ENCODE assay signal across 8 cellular contexts in genomic region chr4:147683172-147683571, GRCh38. TPM values are rescaled to one million over a fixed set of nuclear protein-coding genes. Genes with fewer than 3 reads are reported as not detected.
DNase-seq lines count a peak whose midpoint lies in the region; ATAC-seq and TF ChIP-seq lines count a peak whose summit lies in the region.

No MANE protein-coding gene starts in this region.

- CTCF ChIA-PET in AG04449 (lab: Yijun Ruan, JAX) = interaction anchor here (0.7 to 4.7 kb wide), 5 partner anchors 14 to 183 kb away, joined by 3 to 77 read pairs (median 5); partner anchors contain the start of gene ARHGAP10

- H3K36me3 ChIP-seq in left lung = peaks cover 0 to 16% of the 10 kb centered on the region in 2 donors
- H3K36me3 ChIP-seq in stomach smooth muscle (ENCODE audit: control insufficient read depth in 2 of 2, insufficient read depth in 2 of 2, low read length in 2 of 2) = peaks cover 3 to 8% of the 10 kb centered on the region in 2 donors

- intact Hi-C loops in left lung (cut with DNase I) = no loop called here

- peak overlapping the region; percentile 56 to 96 for H3K9ac ChIP-seq in stomach smooth muscle (ENCODE audit: low read length in 2 of 2)

- DNase-seq in AG04449 (ENCODE audit: low read depth, low spot score) (no peak), GM13977 (ENCODE audit: low spot score) (peak; percentile 45), RPMI7951 (ENCODE audit: low read depth) (peak; percentile 13), choroid plexus epithelial cell (ENCODE audit: low read depth) (peak; percentile 52), left lung (peak in 1 of 2 donors; percentile 38), GM19240 (ENCODE audit: insufficient read length, low spot score) (no peak), globus pallidus (ENCODE audit: low spot score) (no peak)

- H3K4me1 ChIP-seq in left lung (peaks cover 7 to 17% of the 10 kb centered on the region in 2 donors), stomach smooth muscle (ENCODE audit: control insufficient read depth, insufficient read depth, low read length) (peaks cover 7% of the 10 kb centered on the region)

- H3K27me3 ChIP-seq in left lung = no peaks in the 10 kb centered on the region
- H3K27me3 ChIP-seq in stomach smooth muscle (ENCODE audit: control insufficient read depth in 1 of 2, insufficient read depth in 2 of 2, low read length in 2 of 2) = no peaks in the 10 kb centered on the region

- in situ Hi-C loops in GM13977 (cut with MboI; ENCODE audit: low pct_unique_long_range_greater_than_20kb, low sequenced_read_pairs, unreplicated experiment) = no loop called here

- H3K27ac ChIP-seq in left lung = peak overlapping the region; percentile 86 to 89
- peak overlapping the region; percentile 87 for H3K27ac ChIP-seq in stomach smooth muscle (ENCODE audit: low read length)

- H3K4me3 ChIP-seq in AG04449 (ENCODE audit: low read depth, low read length) (peak overlapping the region; percentile 88), choroid plexus epithelial cell (ENCODE audit: low read depth, low read length) (peak overlapping the region; percentile 99), left lung (peak overlapping the region; percentile 41 to 65), stomach smooth muscle (ENCODE audit: low read length in 2 of 2) (peak overlapping the region; percentile 79 to 94)

- TF ChIP-seq CTCF in AG04449 (IDR thresholded peaks at IDR 0.05; ENCODE audit: insufficient read depth, low read length, missing control alignments) (no peak), GM13977 (IDR thresholded peaks at IDR 0.05; ENCODE audit: extremely low read depth, insufficient read depth, missing control alignments) (no peak), choroid plexus epithelial cell (conservative IDR thresholded peaks at IDR 0.05; ENCODE audit: low read depth, low read length) (no peak), left lung (IDR thresholded peaks at IDR 0.05) (no peak)

- POLR2A ChIA-PET in AG04449 (lab: Yijun Ruan, JAX) = interaction anchor here (0.6 to 1.7 kb wide), 3 partner anchors 49 to 153 kb away, joined by 4 to 12 read pairs (median 4); partner anchors contain the start of gene TMEM184C

- H3K9me3 ChIP-seq in left lung (no peaks in the 10 kb centered on the region), stomach smooth muscle (ENCODE audit: control insufficient read depth in 2 of 2, low read length in 2 of 2) (no peaks in the 10 kb centered on the region)

- peak; percentile 72 for ATAC-seq in left lung

RNA-seq across cellular contexts. Expression of gene PRMT9, which starts 0.8 kb away (rescaled TPM):
- total RNA-seq in RPMI7951 (2014; rRNA removed; shearing (Covaris generic)) = 6.0 and 6.5 TPM in 2 replicates
- 1 to 10 TPM; 7.4 to 8.9 TPM for total RNA-seq in left lung

RNA-seq across cellular contexts. Expression of gene ARHGAP10, which starts 48.7 kb away (rescaled TPM):
- 16.1 and 16.9 TPM in 2 replicates for total RNA-seq in RPMI7951 (2014; rRNA removed; shearing (Covaris generic))
- total RNA-seq in left lung = 10 to 100 TPM; 22.0 to 25.4 TPM

Comparison
In these comparisons a context has a peak if more than half of its experiments do, and no peak if none do; other contexts are left out.
1. DNase-seq: peak in GM13977 (single experiment), RPMI7951 (single experiment) and choroid plexus epithelial cell (single experiment); none in AG04449 (single experiment), GM19240 (single experiment) and globus pallidus (single experiment).
2. Peak in every context shown above with its lines, with median percentiles within 50 percentile points of each other: H3K4me3 ChIP-seq.